In the genomic region with DNA sequence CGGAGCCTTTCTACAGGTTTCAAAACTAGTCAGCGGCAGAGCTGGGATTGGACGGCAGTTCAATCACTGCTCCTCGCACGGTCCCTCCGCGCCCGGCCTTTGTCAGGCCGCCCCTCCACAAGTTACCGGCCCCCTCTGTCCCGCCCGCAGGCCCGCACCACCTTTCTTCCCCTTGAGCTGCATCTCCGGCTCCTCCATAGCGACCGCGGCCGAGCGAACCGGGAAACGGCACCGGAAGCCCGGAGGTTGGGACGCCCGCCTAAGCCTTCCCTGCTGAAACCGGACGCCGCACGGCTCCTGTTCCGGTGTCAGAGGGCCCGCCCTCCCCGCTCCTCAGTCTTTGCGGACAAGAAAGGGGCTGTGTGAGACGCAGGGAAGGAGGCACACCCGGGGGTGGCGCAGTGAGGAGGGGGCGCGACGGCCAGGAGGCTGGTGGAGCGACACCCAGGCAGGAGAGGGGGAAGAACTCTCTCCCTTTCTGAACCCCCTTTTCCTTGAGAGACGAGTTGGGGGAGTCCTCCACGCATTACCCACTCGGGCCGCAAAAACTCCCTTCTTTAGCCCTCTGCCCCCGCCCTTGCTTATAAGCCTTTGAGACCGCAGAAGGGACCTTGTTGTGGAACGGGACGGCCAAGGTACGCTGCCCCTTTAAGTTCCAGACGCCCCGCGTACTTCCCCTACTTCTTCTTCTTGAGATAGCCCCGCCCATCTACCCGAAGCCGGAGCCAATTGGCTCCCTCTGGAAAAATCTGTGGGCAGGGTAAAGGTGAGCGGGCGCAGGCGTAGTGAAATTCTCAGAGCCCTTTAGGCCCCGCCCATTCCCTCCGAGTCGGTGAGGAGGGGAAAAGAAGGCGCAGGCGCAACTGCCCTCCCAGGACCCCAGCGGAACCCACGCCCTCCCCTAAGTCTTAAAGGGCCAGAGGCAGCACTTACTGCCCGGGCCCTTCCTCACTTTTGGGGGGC, we compare ENCODE assay signal across 1 cellular context.
A peak's percentile ranks its signal among the peaks of the same experiment; 100 is the strongest.
TF ChIP-seq lines count a peak whose summit lies in the region.

A gene (minus strand): TSS at position 233 of the 963 bp plus-strand sequence. CDS start 35 bp downstream, at position 198.
A gene with protein sequence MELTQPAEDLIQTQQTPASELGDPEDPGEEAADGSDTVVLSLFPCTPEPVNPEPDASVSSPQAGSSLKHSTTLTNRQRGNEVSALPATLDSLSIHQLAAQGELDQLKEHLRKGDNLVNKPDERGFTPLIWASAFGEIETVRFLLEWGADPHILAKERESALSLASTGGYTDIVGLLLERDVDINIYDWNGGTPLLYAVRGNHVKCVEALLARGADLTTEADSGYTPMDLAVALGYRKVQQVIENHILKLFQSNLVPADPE (plus strand): TSS at position 339 of the 963 bp plus-strand sequence. CDS start 1,689 bp downstream, outside the sequence.

TF ChIP-seq in GM12878, 131 proteins besides CTCF, POLR2A, EP300 and RAD21 (continued from another document and continues in another):
- TF ChIP-seq POU2F2 (IDR thresholded peaks at IDR 0.05; ENCODE audit: borderline replicate concordance, low read depth, low read length) (peak; percentile 79), TCF3 (IDR thresholded peaks at IDR 0.05; ENCODE audit: borderline replicate concordance, insufficient read depth, low read depth, low read length) (0 out of 2 replicates have a peak, but pooled peaks have one; percentile 5), YY1 (IDR thresholded peaks at IDR 0.05; ENCODE audit: low read depth, low read length) (peak; percentile 90), NRF1 (conservative IDR thresholded peaks at IDR 0.05; ENCODE audit: low read depth, low read length) (peak; percentile 95), SMAD1 (IDR thresholded peaks at IDR 0.05; ENCODE audit: low read depth, partially characterized antibody) (peak; percentile 23), EGR1 (IDR thresholded peaks at IDR 0.05; ENCODE audit: borderline replicate concordance in 1 of 2, low read depth in 2 of 2, low read length in 2 of 2) (peak; percentile 43 to 59; a peak in 2 of 3 replicates), ASH2L (IDR thresholded peaks at IDR 0.05; ENCODE audit: borderline replicate concordance, low read depth) (peak; percentile 84; the same call in 1 of the 2 replicates), WRNIP1 (IDR thresholded peaks at IDR 0.05; ENCODE audit: borderline replicate concordance, low read depth, low read length) (0 out of 2 replicates have a peak, but pooled peaks have one; percentile 89), NR2F1 (conservative IDR thresholded peaks at IDR 0.05) (peak; percentile 63), ZNF207 (IDR thresholded peaks at IDR 0.05; ENCODE audit: borderline replicate concordance) (peak; percentile 99), MXI1 (IDR thresholded peaks at IDR 0.05; ENCODE audit: low read depth, low read length) (peak; percentile 84), ZNF24 (IDR thresholded peaks at IDR 0.05) (no peak), BACH1 (IDR thresholded peaks at IDR 0.05; ENCODE audit: borderline replicate concordance) (peak; percentile 22; the same call in 1 of the 2 replicates), SMARCA5 (IDR thresholded peaks at IDR 0.05) (peak; percentile 79; the same call in 1 of the 2 replicates), KLF5 (IDR thresholded peaks at IDR 0.05; ENCODE audit: partially characterized antibody) (peak; percentile 92), SIX5 (IDR thresholded peaks at IDR 0.05; ENCODE audit: low read depth, low read length, severe bottlenecking) (peak; percentile 77), BHLHE40 (IDR thresholded peaks at IDR 0.05; ENCODE audit: borderline replicate concordance in 1 of 2, low read depth in 2 of 2, low read length in 1 of 2) (peak; percentile 10 to 40; a peak in 2 of 4 replicates), HCFC1 (IDR thresholded peaks at IDR 0.05; ENCODE audit: low read length) (peak; percentile 87), SRF (IDR thresholded peaks at IDR 0.05; ENCODE audit: low read depth in 2 of 2, low read length in 2 of 2) (peak in 1 of 2 experiments; percentile 86; a peak in 3 of 4 replicates), BCL11A (IDR thresholded peaks at IDR 0.05; ENCODE audit: low read depth, low read length) (0 out of 2 replicates have a peak, but pooled peaks have one; percentile 1), POLR2AphosphoS2 (IDR thresholded peaks at IDR 0.05; ENCODE audit: low read depth, low read length) (peak; percentile 60; the same call in 1 of the 2 replicates), SMAD5 (IDR thresholded peaks at IDR 0.05; ENCODE audit: low read depth) (no peak), CBX5 (IDR thresholded peaks at IDR 0.05; ENCODE audit: low read depth) (peak; percentile 81; the same call in 1 of the 2 replicates), CHD2 (IDR thresholded peaks at IDR 0.05; ENCODE audit: borderline replicate concordance, low read depth, low read length) (peak; percentile 71; the same call in 1 of the 2 replicates), SMC3 (IDR thresholded peaks at IDR 0.05; ENCODE audit: borderline replicate concordance, low read length) (0 out of 2 replicates have a peak, but pooled peaks have one; percentile 2)
- TF ChIP-seq, protein P1, sequence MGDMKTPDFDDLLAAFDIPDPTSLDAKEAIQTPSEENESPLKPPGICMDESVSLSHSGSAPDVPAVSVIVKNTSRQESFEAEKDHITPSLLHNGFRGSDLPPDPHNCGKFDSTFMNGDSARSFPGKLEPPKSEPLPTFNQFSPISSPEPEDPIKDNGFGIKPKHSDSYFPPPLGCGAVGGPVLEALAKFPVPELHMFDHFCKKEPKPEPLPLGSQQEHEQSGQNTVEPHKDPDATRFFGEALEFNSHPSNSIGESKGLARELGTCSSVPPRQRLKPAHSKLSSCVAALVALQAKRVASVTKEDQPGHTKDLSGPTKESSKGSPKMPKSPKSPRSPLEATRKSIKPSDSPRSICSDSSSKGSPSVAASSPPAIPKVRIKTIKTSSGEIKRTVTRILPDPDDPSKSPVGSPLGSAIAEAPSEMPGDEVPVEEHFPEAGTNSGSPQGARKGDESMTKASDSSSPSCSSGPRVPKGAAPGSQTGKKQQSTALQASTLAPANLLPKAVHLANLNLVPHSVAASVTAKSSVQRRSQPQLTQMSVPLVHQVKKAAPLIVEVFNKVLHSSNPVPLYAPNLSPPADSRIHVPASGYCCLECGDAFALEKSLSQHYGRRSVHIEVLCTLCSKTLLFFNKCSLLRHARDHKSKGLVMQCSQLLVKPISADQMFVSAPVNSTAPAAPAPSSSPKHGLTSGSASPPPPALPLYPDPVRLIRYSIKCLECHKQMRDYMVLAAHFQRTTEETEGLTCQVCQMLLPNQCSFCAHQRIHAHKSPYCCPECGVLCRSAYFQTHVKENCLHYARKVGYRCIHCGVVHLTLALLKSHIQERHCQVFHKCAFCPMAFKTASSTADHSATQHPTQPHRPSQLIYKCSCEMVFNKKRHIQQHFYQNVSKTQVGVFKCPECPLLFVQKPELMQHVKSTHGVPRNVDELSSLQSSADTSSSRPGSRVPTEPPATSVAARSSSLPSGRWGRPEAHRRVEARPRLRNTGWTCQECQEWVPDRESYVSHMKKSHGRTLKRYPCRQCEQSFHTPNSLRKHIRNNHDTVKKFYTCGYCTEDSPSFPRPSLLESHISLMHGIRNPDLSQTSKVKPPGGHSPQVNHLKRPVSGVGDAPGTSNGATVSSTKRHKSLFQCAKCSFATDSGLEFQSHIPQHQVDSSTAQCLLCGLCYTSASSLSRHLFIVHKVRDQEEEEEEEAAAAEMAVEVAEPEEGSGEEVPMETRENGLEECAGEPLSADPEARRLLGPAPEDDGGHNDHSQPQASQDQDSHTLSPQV (IDR thresholded peaks at IDR 0.05): no peak
- TF ChIP-seq, protein P2, sequence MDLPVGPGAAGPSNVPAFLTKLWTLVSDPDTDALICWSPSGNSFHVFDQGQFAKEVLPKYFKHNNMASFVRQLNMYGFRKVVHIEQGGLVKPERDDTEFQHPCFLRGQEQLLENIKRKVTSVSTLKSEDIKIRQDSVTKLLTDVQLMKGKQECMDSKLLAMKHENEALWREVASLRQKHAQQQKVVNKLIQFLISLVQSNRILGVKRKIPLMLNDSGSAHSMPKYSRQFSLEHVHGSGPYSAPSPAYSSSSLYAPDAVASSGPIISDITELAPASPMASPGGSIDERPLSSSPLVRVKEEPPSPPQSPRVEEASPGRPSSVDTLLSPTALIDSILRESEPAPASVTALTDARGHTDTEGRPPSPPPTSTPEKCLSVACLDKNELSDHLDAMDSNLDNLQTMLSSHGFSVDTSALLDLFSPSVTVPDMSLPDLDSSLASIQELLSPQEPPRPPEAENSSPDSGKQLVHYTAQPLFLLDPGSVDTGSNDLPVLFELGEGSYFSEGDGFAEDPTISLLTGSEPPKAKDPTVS (IDR thresholded peaks at IDR 0.05; ENCODE audit: low read depth, low read length): 0 out of 2 replicates have a peak, but pooled peaks have one; percentile 19
- TF ChIP-seq, protein P3, sequence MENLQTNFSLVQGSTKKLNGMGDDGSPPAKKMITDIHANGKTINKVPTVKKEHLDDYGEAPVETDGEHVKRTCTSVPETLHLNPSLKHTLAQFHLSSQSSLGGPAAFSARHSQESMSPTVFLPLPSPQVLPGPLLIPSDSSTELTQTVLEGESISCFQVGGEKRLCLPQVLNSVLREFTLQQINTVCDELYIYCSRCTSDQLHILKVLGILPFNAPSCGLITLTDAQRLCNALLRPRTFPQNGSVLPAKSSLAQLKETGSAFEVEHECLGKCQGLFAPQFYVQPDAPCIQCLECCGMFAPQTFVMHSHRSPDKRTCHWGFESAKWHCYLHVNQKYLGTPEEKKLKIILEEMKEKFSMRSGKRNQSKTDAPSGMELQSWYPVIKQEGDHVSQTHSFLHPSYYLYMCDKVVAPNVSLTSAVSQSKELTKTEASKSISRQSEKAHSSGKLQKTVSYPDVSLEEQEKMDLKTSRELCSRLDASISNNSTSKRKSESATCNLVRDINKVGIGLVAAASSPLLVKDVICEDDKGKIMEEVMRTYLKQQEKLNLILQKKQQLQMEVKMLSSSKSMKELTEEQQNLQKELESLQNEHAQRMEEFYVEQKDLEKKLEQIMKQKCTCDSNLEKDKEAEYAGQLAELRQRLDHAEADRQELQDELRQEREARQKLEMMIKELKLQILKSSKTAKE (IDR thresholded peaks at IDR 0.05; ENCODE audit: low read depth, poor library complexity, severe bottlenecking): no peak
- TF ChIP-seq, protein P4, sequence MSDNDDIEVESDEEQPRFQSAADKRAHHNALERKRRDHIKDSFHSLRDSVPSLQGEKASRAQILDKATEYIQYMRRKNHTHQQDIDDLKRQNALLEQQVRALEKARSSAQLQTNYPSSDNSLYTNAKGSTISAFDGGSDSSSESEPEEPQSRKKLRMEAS (IDR thresholded peaks at IDR 0.05; ENCODE audit: low read depth, low read length): peak; percentile 58
- TF ChIP-seq, protein P5, sequence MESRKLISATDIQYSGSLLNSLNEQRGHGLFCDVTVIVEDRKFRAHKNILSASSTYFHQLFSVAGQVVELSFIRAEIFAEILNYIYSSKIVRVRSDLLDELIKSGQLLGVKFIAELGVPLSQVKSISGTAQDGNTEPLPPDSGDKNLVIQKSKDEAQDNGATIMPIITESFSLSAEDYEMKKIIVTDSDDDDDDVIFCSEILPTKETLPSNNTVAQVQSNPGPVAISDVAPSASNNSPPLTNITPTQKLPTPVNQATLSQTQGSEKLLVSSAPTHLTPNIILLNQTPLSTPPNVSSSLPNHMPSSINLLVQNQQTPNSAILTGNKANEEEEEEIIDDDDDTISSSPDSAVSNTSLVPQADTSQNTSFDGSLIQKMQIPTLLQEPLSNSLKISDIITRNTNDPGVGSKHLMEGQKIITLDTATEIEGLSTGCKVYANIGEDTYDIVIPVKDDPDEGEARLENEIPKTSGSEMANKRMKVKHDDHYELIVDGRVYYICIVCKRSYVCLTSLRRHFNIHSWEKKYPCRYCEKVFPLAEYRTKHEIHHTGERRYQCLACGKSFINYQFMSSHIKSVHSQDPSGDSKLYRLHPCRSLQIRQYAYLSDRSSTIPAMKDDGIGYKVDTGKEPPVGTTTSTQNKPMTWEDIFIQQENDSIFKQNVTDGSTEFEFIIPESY (IDR thresholded peaks at IDR 0.05): peak; percentile 52; the same call in 1 of the 2 replicates
- TF ChIP-seq, protein P6, sequence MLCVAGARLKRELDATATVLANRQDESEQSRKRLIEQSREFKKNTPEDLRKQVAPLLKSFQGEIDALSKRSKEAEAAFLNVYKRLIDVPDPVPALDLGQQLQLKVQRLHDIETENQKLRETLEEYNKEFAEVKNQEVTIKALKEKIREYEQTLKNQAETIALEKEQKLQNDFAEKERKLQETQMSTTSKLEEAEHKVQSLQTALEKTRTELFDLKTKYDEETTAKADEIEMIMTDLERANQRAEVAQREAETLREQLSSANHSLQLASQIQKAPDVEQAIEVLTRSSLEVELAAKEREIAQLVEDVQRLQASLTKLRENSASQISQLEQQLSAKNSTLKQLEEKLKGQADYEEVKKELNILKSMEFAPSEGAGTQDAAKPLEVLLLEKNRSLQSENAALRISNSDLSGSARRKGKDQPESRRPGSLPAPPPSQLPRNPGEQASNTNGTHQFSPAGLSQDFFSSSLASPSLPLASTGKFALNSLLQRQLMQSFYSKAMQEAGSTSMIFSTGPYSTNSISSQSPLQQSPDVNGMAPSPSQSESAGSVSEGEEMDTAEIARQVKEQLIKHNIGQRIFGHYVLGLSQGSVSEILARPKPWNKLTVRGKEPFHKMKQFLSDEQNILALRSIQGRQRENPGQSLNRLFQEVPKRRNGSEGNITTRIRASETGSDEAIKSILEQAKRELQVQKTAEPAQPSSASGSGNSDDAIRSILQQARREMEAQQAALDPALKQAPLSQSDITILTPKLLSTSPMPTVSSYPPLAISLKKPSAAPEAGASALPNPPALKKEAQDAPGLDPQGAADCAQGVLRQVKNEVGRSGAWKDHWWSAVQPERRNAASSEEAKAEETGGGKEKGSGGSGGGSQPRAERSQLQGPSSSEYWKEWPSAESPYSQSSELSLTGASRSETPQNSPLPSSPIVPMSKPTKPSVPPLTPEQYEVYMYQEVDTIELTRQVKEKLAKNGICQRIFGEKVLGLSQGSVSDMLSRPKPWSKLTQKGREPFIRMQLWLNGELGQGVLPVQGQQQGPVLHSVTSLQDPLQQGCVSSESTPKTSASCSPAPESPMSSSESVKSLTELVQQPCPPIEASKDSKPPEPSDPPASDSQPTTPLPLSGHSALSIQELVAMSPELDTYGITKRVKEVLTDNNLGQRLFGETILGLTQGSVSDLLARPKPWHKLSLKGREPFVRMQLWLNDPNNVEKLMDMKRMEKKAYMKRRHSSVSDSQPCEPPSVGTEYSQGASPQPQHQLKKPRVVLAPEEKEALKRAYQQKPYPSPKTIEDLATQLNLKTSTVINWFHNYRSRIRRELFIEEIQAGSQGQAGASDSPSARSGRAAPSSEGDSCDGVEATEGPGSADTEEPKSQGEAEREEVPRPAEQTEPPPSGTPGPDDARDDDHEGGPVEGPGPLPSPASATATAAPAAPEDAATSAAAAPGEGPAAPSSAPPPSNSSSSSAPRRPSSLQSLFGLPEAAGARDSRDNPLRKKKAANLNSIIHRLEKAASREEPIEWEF (IDR thresholded peaks at IDR 0.05; ENCODE audit: insufficient replicate concordance, low read depth, low read length): no peak
- TF ChIP-seq, protein P7, sequence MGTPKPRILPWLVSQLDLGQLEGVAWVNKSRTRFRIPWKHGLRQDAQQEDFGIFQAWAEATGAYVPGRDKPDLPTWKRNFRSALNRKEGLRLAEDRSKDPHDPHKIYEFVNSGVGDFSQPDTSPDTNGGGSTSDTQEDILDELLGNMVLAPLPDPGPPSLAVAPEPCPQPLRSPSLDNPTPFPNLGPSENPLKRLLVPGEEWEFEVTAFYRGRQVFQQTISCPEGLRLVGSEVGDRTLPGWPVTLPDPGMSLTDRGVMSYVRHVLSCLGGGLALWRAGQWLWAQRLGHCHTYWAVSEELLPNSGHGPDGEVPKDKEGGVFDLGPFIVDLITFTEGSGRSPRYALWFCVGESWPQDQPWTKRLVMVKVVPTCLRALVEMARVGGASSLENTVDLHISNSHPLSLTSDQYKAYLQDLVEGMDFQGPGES (IDR thresholded peaks at IDR 0.05): peak; percentile 35; the same call in 1 of the 2 replicates
